22 cellular contexts compared by ENCODE assay signal in genomic region chr11:47387944-47388696, GRCh38. TPM values are rescaled to one million over a fixed set of nuclear protein-coding genes. Genes with fewer than 3 reads are reported as not detected.
A peak's percentile ranks its signal among the peaks of the same experiment; 100 is the strongest.
DNase-seq lines count a peak whose midpoint lies in the region; ATAC-seq and TF ChIP-seq lines count a peak whose summit lies in the region.
"Had no signal": no experiment of that assay in that cellular context is flagged by ENCODE, and none has a peak within 500 bp of the region (broad histone marks: within the 10 kb centered on the region; RNA-seq: fewer than 3 reads in every experiment).

No MANE protein-coding gene starts in this region.

- no peaks in the 10 kb centered on the region for H3K27me3 Mint-ChIP-seq in activated naive CD8-positive, alpha-beta T cell treated with anti-CD3 and anti-CD28 coated beads for 36 hours
- H3K27me3 Mint-ChIP-seq: activated B cell treated with CpG ODN at 0.5 μM for 24 hours; activated naive CD4-positive, alpha-beta T cell treated with anti-CD3 and anti-CD28 coated beads, Interleukin-2, amount 50 U/mL, for 24 hours; IgD-negative memory B cell; T-cell had no signal

- no peaks in the 10 kb centered on the region for H3K27me3 ChIP-seq in liver (ENCODE audit: control insufficient read depth in 4 of 4, insufficient read depth in 4 of 4, low read length in 3 of 4)
- H3K27me3 ChIP-seq: cardiac muscle cell, uterus had no signal

- peaks cover 21% of the 10 kb centered on the region for H3K4me1 Mint-ChIP-seq in activated naive CD8-positive, alpha-beta T cell treated with anti-CD3 and anti-CD28 coated beads for 36 hours

- 80% methylated on average over 13 of the region's 13 CpGs for WGBS in liver

- no peak for TF ChIP-seq CTCF in liver (IDR thresholded peaks at IDR 0.05; ENCODE audit: low read depth, low read length, missing input control)
- TF ChIP-seq CTCF in GM20000 (IDR thresholded peaks at IDR 0.05; ENCODE audit: extremely low read depth, missing control alignments): no peak

- peak overlapping the region; percentile 11 for H3K27ac Mint-ChIP-seq in activated naive CD8-positive, alpha-beta T cell treated with anti-CD3 and anti-CD28 coated beads for 36 hours
- H3K27ac Mint-ChIP-seq: activated B cell treated with CpG ODN at 0.5 μM for 24 hours; activated naive CD4-positive, alpha-beta T cell treated with anti-CD3 and anti-CD28 coated beads, Interleukin-2, amount 50 U/mL, for 24 hours; IgD-negative memory B cell had no signal

- no peaks in the 10 kb centered on the region for H3K9me3 Mint-ChIP-seq in activated naive CD8-positive, alpha-beta T cell treated with anti-CD3 and anti-CD28 coated beads for 36 hours
- H3K9me3 Mint-ChIP-seq: activated B cell treated with CpG ODN at 0.5 μM for 24 hours; activated naive CD4-positive, alpha-beta T cell treated with anti-CD3 and anti-CD28 coated beads, Interleukin-2, amount 50 U/mL, for 24 hours; IgD-negative memory B cell; T-cell had no signal

- H3K36me3 Mint-ChIP-seq in activated naive CD8-positive, alpha-beta T cell treated with anti-CD3 and anti-CD28 coated beads for 36 hours: no peaks in the 10 kb centered on the region
- H3K36me3 Mint-ChIP-seq: activated naive CD4-positive, alpha-beta T cell treated with anti-CD3 and anti-CD28 coated beads, Interleukin-2, amount 50 U/mL, for 24 hours; IgD-negative memory B cell; T-cell had no signal

- intact Hi-C loops in left ventricle myocardium superior (cut with micrococcal nuclease): no loop called here
- intact Hi-C loops in cardiac septum (cut with DNase I): no loop called here

- H3K4me3 ChIP-seq in liver (ENCODE audit: low read depth in 1 of 3, low read length in 3 of 3): no peak overlapping the region
- H3K4me3 ChIP-seq: cardiac muscle cell, PC-9, uterus had no signal

- H3K9ac ChIP-seq in liver (ENCODE audit: low read depth in 1 of 2, low read length in 2 of 2): no peak overlapping the region

- H3K4me1 ChIP-seq in liver (ENCODE audit: control insufficient read depth in 4 of 4, insufficient read depth in 4 of 4, low read length in 3 of 4): peaks cover 0 to 9% (median 0%) of the 10 kb centered on the region in 4 donors
- H3K4me1 ChIP-seq: uterus had no signal

- no peaks in the 10 kb centered on the region for H3K36me3 ChIP-seq in liver (ENCODE audit: control insufficient read depth in 4 of 4, insufficient read depth in 3 of 4, low read depth in 1 of 4, low read length in 3 of 4)
- H3K36me3 ChIP-seq: cardiac muscle cell, uterus had no signal

- no peak overlapping the region for H3K4me3 Mint-ChIP-seq in activated naive CD8-positive, alpha-beta T cell treated with anti-CD3 and anti-CD28 coated beads for 36 hours
- H3K4me3 Mint-ChIP-seq: activated B cell treated with CpG ODN at 0.5 μM for 24 hours; activated naive CD4-positive, alpha-beta T cell treated with anti-CD3 and anti-CD28 coated beads, Interleukin-2, amount 50 U/mL, for 24 hours; IgD-negative memory B cell had no signal

- H3K9me3 ChIP-seq in liver (ENCODE audit: control insufficient read depth in 4 of 4, low read length in 3 of 4): no peaks in the 10 kb centered on the region
- H3K9me3 ChIP-seq: uterus had no signal

- peak; percentile 20 for ATAC-seq in left ventricle myocardium superior
- ATAC-seq in HG03520 (IDR thresholded peaks at IDR 0.05; ENCODE audit: unreplicated experiment): no peak
- ATAC-seq in HG02973 (IDR thresholded peaks at IDR 0.05; ENCODE audit: unreplicated experiment): no peak
- ATAC-seq: T-cell had no signal

- H3K27ac ChIP-seq in liver (ENCODE audit: low read depth in 1 of 2, low read length in 2 of 2): peak overlapping the region; percentile 53 to 76
- H3K27ac ChIP-seq: cardiac muscle cell, PC-9, uterus had no signal

- no peak for TF ChIP-seq RAD21 in liver (IDR thresholded peaks at IDR 0.05)

- DNase-seq in left ventricle myocardium superior (no peak), cardiac septum (ENCODE audit: low spot score) (no peak), NCI-H1694 treated with DMSO at 0.1 percent for 48 hours (lab: John Stamatoyannopoulos, UW) (no peak), GM20000 (ENCODE audit: low spot score) (no peak)
- DNase-seq in activated naive CD8-positive, alpha-beta T cell treated with anti-CD3 and anti-CD28 coated beads for 36 hours: no peak
- DNase-seq: activated B cell treated with CpG ODN at 0.5 μM for 24 hours; COR-L47; GDM1; islet precursor cell; NCI-H1694; NCI-H446 treated with DMSO at 0.1 percent for 48 hours; stimulated activated CD4-positive, alpha-beta T cell treated with anti-CD3 and anti-CD28 coated beads, Interleukin-4, amount 100 ng/mL, for 1 hour; T-cell; uterus had no signal

TF ChIP-seq in liver, 16 proteins besides CTCF, POLR2A, EP300 and RAD21:
- TF ChIP-seq, protein P1, sequence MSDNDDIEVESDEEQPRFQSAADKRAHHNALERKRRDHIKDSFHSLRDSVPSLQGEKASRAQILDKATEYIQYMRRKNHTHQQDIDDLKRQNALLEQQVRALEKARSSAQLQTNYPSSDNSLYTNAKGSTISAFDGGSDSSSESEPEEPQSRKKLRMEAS (IDR thresholded peaks at IDR 0.05): no peak
- TF ChIP-seq FOXA2 (IDR thresholded peaks at IDR 0.05) (no peak), RXRA (IDR thresholded peaks at IDR 0.05) (peak in 1 of 2 donors; percentile 15)

RNA-seq across cellular contexts. Expression of gene SPI1, which starts 9.8 kb away (rescaled TPM):
- total RNA-seq in left ventricle myocardium superior (11.2 TPM), cardiac septum (12.0 TPM), liver (10 to 100 TPM; 12.5 to 14.2 TPM)
- under 1 TPM; 0.25 to 0.36 TPM for total RNA-seq in activated naive CD8-positive, alpha-beta T cell treated with anti-CD3 and anti-CD28 coated beads for 36 hours
- polyA plus RNA-seq in liver: 10 to 100 TPM in 1 of 2 donors, 1 to 10 TPM in 1; 2.3 to 14.4 TPM
- total RNA-seq: A673, cardiac muscle cell, PC-9 had no signal

RNA-seq across cellular contexts. Expression of gene SLC39A13, which starts 20.3 kb away (rescaled TPM):
- 39.5 TPM for total RNA-seq in left ventricle myocardium superior
- total RNA-seq in cardiac septum: 72.2 TPM
- total RNA-seq in activated naive CD8-positive, alpha-beta T cell treated with anti-CD3 and anti-CD28 coated beads for 36 hours: 10 to 100 TPM; 10.9 to 11.4 TPM
- 10 to 100 TPM in 1 of 2 donors, 1 to 10 TPM in 1; 8.2 to 13.0 TPM for total RNA-seq in liver
- 10 to 100 TPM in 1 of 2 donors, 1 to 10 TPM in 1; 8.4 to 17.5 TPM for polyA plus RNA-seq in liver

RNA-seq across cellular contexts. Expression of gene MYBPC3, which starts 35.6 kb away (rescaled TPM):
- total RNA-seq in left ventricle myocardium superior: 2,596 TPM
- total RNA-seq in cardiac septum: 1,860 TPM
- not detected for total RNA-seq in activated naive CD8-positive, alpha-beta T cell treated with anti-CD3 and anti-CD28 coated beads for 36 hours
- total RNA-seq in liver: under 1 TPM in 1 of 2 donors, not detected in 1; 0.25 TPM
- under 1 TPM in 1 of 2 donors, not detected in 1; 0.01 TPM for polyA plus RNA-seq in liver
- total RNA-seq: A673, PC-9, T-cell had no signal
- polyA plus RNA-seq: IgD-negative memory B cell had no signal

RNA-seq across cellular contexts. Expression of gene PSMC3, which starts 38.1 kb away (rescaled TPM):
- total RNA-seq in left ventricle myocardium superior (180 TPM), cardiac septum (132 TPM), liver (10 to 100 TPM; 58.0 to 96.6 TPM)
- total RNA-seq in activated naive CD8-positive, alpha-beta T cell treated with anti-CD3 and anti-CD28 coated beads for 36 hours: 100 to 1,000 TPM; 168 to 176 TPM
- polyA plus RNA-seq in liver: 100 to 1,000 TPM; 110 TPM

Comparison
In these comparisons a context has a peak if more than half of its experiments do, and no peak if none do; other contexts are left out.
1. RNA of gene MYBPC3, which starts 35.6 kb away (total RNA-seq): 2,596 TPM in left ventricle myocardium superior (single experiment) and 1,860 TPM in cardiac septum (single experiment); 0.25 TPM in liver and not detected in activated naive CD8-positive, alpha-beta T cell treated with anti-CD3 and anti-CD28 coated beads for 36 hours; every median in the first group is over 1,000 times any median in the second.